8 cellular contexts compared by ENCODE assay signal in the genomic region with DNA sequence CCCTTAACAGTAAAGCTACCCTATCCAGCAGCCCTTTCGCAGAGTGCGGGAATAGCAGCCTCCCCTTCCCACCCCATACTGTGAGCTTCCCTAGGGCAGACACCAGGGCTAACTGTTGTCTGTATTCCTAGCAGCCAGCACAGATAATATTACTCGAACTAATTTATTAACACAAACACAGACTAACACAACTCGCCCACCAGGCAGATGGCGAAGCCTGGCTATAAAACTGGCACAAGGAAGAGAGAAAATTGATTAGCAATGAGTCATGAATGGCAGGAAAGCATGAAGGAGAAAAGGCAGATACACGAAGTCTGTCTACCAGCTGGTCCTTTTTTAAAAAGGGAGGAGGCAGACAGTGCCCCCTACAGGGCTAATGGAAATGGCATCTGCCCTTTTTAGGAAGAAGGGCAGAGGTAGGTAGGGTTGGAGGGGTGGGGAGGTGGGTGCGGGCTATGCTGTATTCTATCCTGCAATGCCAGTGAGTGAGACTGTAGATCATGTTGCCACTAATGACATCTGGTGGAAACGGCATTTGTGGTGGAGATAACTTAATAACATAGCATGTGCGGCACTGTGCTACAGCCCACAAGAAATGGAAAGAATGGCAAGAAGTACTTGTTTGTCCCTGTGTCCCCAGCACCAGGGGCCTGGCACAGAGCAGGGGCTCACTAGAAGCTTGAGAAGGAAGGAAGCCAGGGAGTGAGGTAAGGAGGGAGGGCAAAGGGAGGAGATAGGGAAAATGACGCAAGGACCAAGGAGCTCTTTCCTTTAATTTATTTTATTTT. TPM values are rescaled to one million over a fixed set of nuclear protein-coding genes. Genes with fewer than 3 reads are reported as not detected.
DNase-seq lines count a peak whose midpoint lies in the region; ATAC-seq and TF ChIP-seq lines count a peak whose summit lies in the region.

No MANE protein-coding gene starts in this region.

- H3K4me2 ChIP-seq in HCT116 (ENCODE audit: low read length) (peak overlapping the region; percentile 51), neural progenitor cell (peak overlapping the region; percentile 50)

- no peaks in the 10 kb centered on the region for H3K9me2 ChIP-seq in HCT116 (ENCODE audit: insufficient read depth)

- H3K9ac ChIP-seq in HCT116 (ENCODE audit: low read length) (no peak overlapping the region), neural progenitor cell (no peak overlapping the region)

- peak overlapping the region; percentile 92 for H2AFZ ChIP-seq in HCT116 (ENCODE audit: low read depth, low read length, poor library complexity, severe bottlenecking)
- peak overlapping the region; percentile 83 for H2AFZ ChIP-seq in neural progenitor cell (replicated peaks)

- no peaks in the 10 kb centered on the region for H3K9me3 Mint-ChIP-seq in activated CD8-positive, alpha-beta memory T cell treated with anti-CD3 and anti-CD28 coated beads, Interleukin-2, amount 10 ng/mL, durations not matched to agents 7 days and 5 days (ENCODE audit: low read depth)
- peaks cover 3% of the 10 kb centered on the region for H3K9me3 Mint-ChIP-seq in neural progenitor cell

- no peaks in the 10 kb centered on the region for H3K27me3 ChIP-seq in HCT116 (ENCODE audit: insufficient read depth, low read length)
- peaks cover 23% of the 10 kb centered on the region for H3K27me3 ChIP-seq in neural progenitor cell
- H3K27me3 ChIP-seq in tibial artery: no peaks in the 10 kb centered on the region

- RAD21 ChIA-PET in HCT116 (lab: Charles Lee; ENCODE audit: low non-redundant PET in 1 of 2, low total read pairs in 2 of 2, uncharacterized antibody in 2 of 2, unreplicated experiment in 2 of 2): interaction anchor here (0.6 to 3.7 kb wide), 7 partner anchors 12 to 100 kb away, joined by 3 to 27 read pairs (median 6); a partner anchor contains a TSS

- peaks cover 4% of the 10 kb centered on the region for H3F3A ChIP-seq in neural progenitor cell (ENCODE audit: low read depth)

- H3K27me3 Mint-ChIP-seq in activated CD8-positive, alpha-beta memory T cell treated with anti-CD3 and anti-CD28 coated beads, Interleukin-2, amount 10 ng/mL, durations not matched to agents 7 days and 5 days: peaks cover 20% of the 10 kb centered on the region
- peaks cover 17% of the 10 kb centered on the region for H3K27me3 Mint-ChIP-seq in neural progenitor cell (ENCODE audit: insufficient read depth, low read depth)

- H3K4me3 ChIP-seq in HCT116 (replicated peaks in 1 of 2; ENCODE audit: low read depth in 1 of 2, low read length in 2 of 2) (no peak overlapping the region), neural progenitor cell (no peak overlapping the region), tibial artery (no peak overlapping the region)

- H3K27ac ChIP-seq in HCT116 (ENCODE audit: low read depth, low read length) (no peak overlapping the region), neural progenitor cell (no peak overlapping the region), tibial artery (peak overlapping the region; percentile 50 to 69)

- H3K79me2 ChIP-seq in HCT116 (ENCODE audit: insufficient read depth, low read length): no peaks in the 10 kb centered on the region
- H3K79me2 ChIP-seq in neural progenitor cell (ENCODE audit: low read depth): no peaks in the 10 kb centered on the region

- H4K20me1 ChIP-seq in HCT116 (ENCODE audit: insufficient read depth): no peaks in the 10 kb centered on the region
- H4K20me1 ChIP-seq in neural progenitor cell (ENCODE audit: low read depth): no peaks in the 10 kb centered on the region

- no peak overlapping the region for H3K27ac Mint-ChIP-seq in activated CD8-positive, alpha-beta memory T cell treated with anti-CD3 and anti-CD28 coated beads, Interleukin-2, amount 10 ng/mL, durations not matched to agents 7 days and 5 days
- no peak overlapping the region for H3K27ac Mint-ChIP-seq in neural progenitor cell

- no peak overlapping the region for H3K4me3 Mint-ChIP-seq in activated CD8-positive, alpha-beta memory T cell treated with anti-CD3 and anti-CD28 coated beads, Interleukin-2, amount 10 ng/mL, durations not matched to agents 7 days and 5 days
- no peak overlapping the region for H3K4me3 Mint-ChIP-seq in neural progenitor cell

- POLR2A ChIA-PET in HCT116 (lab: Charles Lee): interaction anchor here (0.6 to 3.2 kb wide), 8 partner anchors 8 to 100 kb away, joined by 3 to 18 read pairs (median 3); a partner anchor contains a TSS

- ATAC-seq in HCT116: peak; percentile 67
- peak; percentile 75 for ATAC-seq in activated CD8-positive, alpha-beta memory T cell treated with anti-CD3 and anti-CD28 coated beads, Interleukin-2, amount 10 ng/mL, durations not matched to agents 7 days and 5 days
- ATAC-seq in esophagus mucosa: peak; percentile 75
- no peak for ATAC-seq in GM18511 (IDR thresholded peaks at IDR 0.05; ENCODE audit: unreplicated experiment)

- TF ChIP-seq POLR2A in HCT116 (IDR thresholded peaks at IDR 0.05; ENCODE audit: borderline replicate concordance, extremely low read depth, insufficient read depth, insufficient read length): no peak

- H3K4me1 ChIP-seq in HCT116 (ENCODE audit: control insufficient read depth in 1 of 2, insufficient read depth in 2 of 2, low read length in 2 of 2) (peaks cover 4 to 27% of the 10 kb centered on the region in 2 experiments; a peak in 3 of 4 replicates), neural progenitor cell (peaks cover 6% of the 10 kb centered on the region), tibial artery (peaks cover 0 to 35% (median 26%) of the 10 kb centered on the region in 4 donors)

- intact Hi-C loops in HCT116 (cut with micrococcal nuclease): loop anchor here (2.0 kb wide), 1 partner anchor 52 kb away; no protein-coding TSS in a partner anchor
- intact Hi-C loops in tibial artery (cut with DNase I; ENCODE audit: low total_unique reads): loop anchor here (5.0 kb wide), 1 partner anchor 87 kb away; a partner anchor contains a TSS

- H3K36me3 ChIP-seq in HCT116 (ENCODE audit: control insufficient read depth in 1 of 2, insufficient read depth in 2 of 2, low read length in 2 of 2): no peaks in the 10 kb centered on the region
- H3K36me3 ChIP-seq in neural progenitor cell: no peaks in the 10 kb centered on the region
- H3K36me3 ChIP-seq in tibial artery: no peaks in the 10 kb centered on the region

- no TSS peak for BruUV-seq in HCT116 (replicated peaks; lab: Mats Ljungman, UMichigan)

- CTCF ChIA-PET in HCT116 (lab: Charles Lee): interaction anchor here (0.6 to 10.2 kb wide), 36 partner anchors 9 to 858 kb away, joined by 3 to 202 read pairs (median 5); a partner anchor contains a TSS
- CTCF ChIA-PET in activated CD8-positive, alpha-beta memory T cell treated with anti-CD3 and anti-CD28 coated beads, Interleukin-2, amount 10 ng/mL, durations not matched to agents 7 days and 5 days (lab: Charles Lee): interaction anchor here (0.6 to 10.2 kb wide), 28 partner anchors 8 to 973 kb away, joined by 3 to 195 read pairs (median 5); a partner anchor contains a TSS

- no peaks in the 10 kb centered on the region for H3K9me3 ChIP-seq in HCT116 (ENCODE audit: control insufficient read depth in 1 of 2, insufficient read depth in 1 of 2, low read depth in 1 of 2, low read length in 2 of 2)
- no peaks in the 10 kb centered on the region for H3K9me3 ChIP-seq in neural progenitor cell (ENCODE audit: low read depth)
- H3K9me3 ChIP-seq in tibial artery: no peaks in the 10 kb centered on the region

- H3K36me3 Mint-ChIP-seq in activated CD8-positive, alpha-beta memory T cell treated with anti-CD3 and anti-CD28 coated beads, Interleukin-2, amount 10 ng/mL, durations not matched to agents 7 days and 5 days: no peaks in the 10 kb centered on the region
- no peaks in the 10 kb centered on the region for H3K36me3 Mint-ChIP-seq in neural progenitor cell

- peak; percentile 92 for TF ChIP-seq RAD21 in HCT116 (IDR thresholded peaks at IDR 0.05; ENCODE audit: low read depth)

- peaks cover 19% of the 10 kb centered on the region for H3K4me1 Mint-ChIP-seq in activated CD8-positive, alpha-beta memory T cell treated with anti-CD3 and anti-CD28 coated beads, Interleukin-2, amount 10 ng/mL, durations not matched to agents 7 days and 5 days
- H3K4me1 Mint-ChIP-seq in neural progenitor cell: peaks cover 3% of the 10 kb centered on the region

- peak; percentile 73 for DNase-seq in Ammon's horn (ENCODE audit: low spot score)
- DNase-seq in HCT116 (ENCODE audit: low read depth, low spot score): peak; percentile 70
- peak; percentile 59 for DNase-seq in NOMO-1 treated with dmso at 0.1 percent for 144 hours (lab: John Stamatoyannopoulos, UW; ENCODE audit: unreplicated experiment)
- DNase-seq in activated CD8-positive, alpha-beta memory T cell treated with anti-CD3 and anti-CD28 coated beads, Interleukin-2, amount 10 ng/mL, durations not matched to agents 7 days and 5 days: peak; percentile 82
- peak; percentile 79 for DNase-seq in neural progenitor cell (ENCODE audit: low spot score)
- peak; percentile 50 to 79 for DNase-seq in tibial artery

- peak; percentile 79 to 92 (median 91) for TF ChIP-seq CTCF in HCT116 (IDR thresholded peaks at IDR 0.05 in 2 of 3, conservative IDR thresholded peaks at IDR 0.05 in 1 of 3; ENCODE audit: borderline replicate concordance in 1 of 3, insufficient read depth in 1 of 3, low read depth in 2 of 3, low read length in 2 of 3)
- peak; percentile 89 for TF ChIP-seq CTCF in neural progenitor cell (IDR thresholded peaks at IDR 0.05)
- TF ChIP-seq CTCF in tibial artery (IDR thresholded peaks at IDR 0.05): peak; percentile 54 to 84

TF ChIP-seq in HCT116, 20 proteins besides CTCF, POLR2A, EP300 and RAD21 (continues in another document):
- TF ChIP-seq EGR1 (IDR thresholded peaks at IDR 0.05; ENCODE audit: low read depth): no peak
- peak; percentile 43; the same call in 1 of the 2 replicates for TF ChIP-seq CBX3 (IDR thresholded peaks at IDR 0.05; ENCODE audit: low read depth)
- TF ChIP-seq EZH2phosphoT487 (IDR thresholded peaks at IDR 0.05; ENCODE audit: borderline replicate concordance): no peak
- TF ChIP-seq POLR2AphosphoS5 (IDR thresholded peaks at IDR 0.05; ENCODE audit: low read depth, low read length): no peak
- TF ChIP-seq FOSL1 (IDR thresholded peaks at IDR 0.05; ENCODE audit: low read depth): peak; percentile 41; the same call in 1 of the 2 replicates

RNA-seq across cellular contexts. Expression of a gene that starts 30.6 kb away (rescaled TPM):
- total RNA-seq in HCT116 (2021; ENCODE audit: unreplicated experiment): 66.4 TPM
- polyA plus RNA-seq in HCT116 (2012): 32.0 and 41.5 TPM in 2 replicates
- total RNA-seq in activated CD8-positive, alpha-beta memory T cell treated with anti-CD3 and anti-CD28 coated beads, Interleukin-2, amount 10 ng/mL, durations not matched to agents 7 days and 5 days: 10 to 100 TPM; 77.1 to 94.1 TPM
- total RNA-seq in esophagus mucosa: 24.0 TPM
- 73.8 and 77.6 TPM in 2 replicates for total RNA-seq in neural progenitor cell (ENCODE audit: low replicate concordance)

Comparison
In these comparisons a context has a peak if more than half of its experiments do, and no peak if none do; other contexts are left out.
1. H3K27ac ChIP-seq: peak in tibial artery (2 of 2); none in HCT116 (single experiment) and neural progenitor cell (single experiment).
2. Peak in every context shown above with its lines, with median percentiles within 50 percentile points of each other: DNase-seq and CTCF ChIP-seq.